Comparison of ENCODE assay signal across 23 cellular contexts in genomic region chr10:70260259-70260658, GRCh38. TPM values are rescaled to one million over a fixed set of nuclear protein-coding genes. Genes with fewer than 3 reads are reported as not detected.
"Had no signal": no experiment of that assay in that cellular context is flagged by ENCODE, and none has a peak within 500 bp of the region (broad histone marks: within the 10 kb centered on the region; RNA-seq: fewer than 3 reads in every experiment).

No MANE protein-coding gene starts in this region.

- H3K27me3 ChIP-seq: body of pancreas had no signal

- H3K4me3 ChIP-seq: ascending aorta, body of pancreas had no signal

- DNase-seq: activated B cell treated with CpG ODN at 0.5 μM for 24 hours; activated CD4-positive, alpha-beta memory T cell treated with anti-CD3 and anti-CD28 coated beads for 36 hours; activated CD4-positive, alpha-beta T cell treated with anti-CD3 and anti-CD28 coated beads for 1 hour; activated CD4-positive, alpha-beta T cell treated with anti-CD3 and anti-CD28 coated beads, Interleukin-2, amount 10 ng/mL, durations not matched to agents 24 days and 14 days; activated effector memory CD4-positive, alpha-beta T cell treated with Interleukin-2 at 50 U/mL for 16 hours; activated naive CD4-positive, alpha-beta T cell; body of pancreas; central memory CD4-positive, alpha-beta T cell; MM.1S; NCI-H1105 treated with DMSO at 0.1 percent for 48 hours; NCI-H1436 treated with DMSO at 0.1 percent for 48 hours; NCI-H187; NCI-H2081; NCI-H446; NCI-H524; SHP77 had no signal

- FAIRE-seq: bronchial epithelial cell, RCC 7860 had no signal

- H3K9me3 ChIP-seq: ascending aorta, body of pancreas had no signal

- H3K36me3 ChIP-seq: ascending aorta had no signal

- H3K4me1 ChIP-seq: ascending aorta had no signal

- H3K27ac ChIP-seq: ascending aorta, body of pancreas had no signal

RNA-seq across cellular contexts. Expression of gene NPFFR1, which starts 23.5 kb away (rescaled TPM):
- total RNA-seq: activated B cell treated with CpG ODN at 0.5 μM for 24 hours; activated CD4-positive, alpha-beta T cell treated with anti-CD3 and anti-CD28 coated beads, Interleukin-2, amount 10 ng/mL, durations not matched to agents 24 days and 14 days; activated CD8-positive, alpha-beta memory T cell treated with anti-CD3 and anti-CD28 coated beads for 36 hours; activated T-helper 1 cell treated with anti-CD3 and anti-CD28 coated beads, Interleukin-12 subunit alpha, Interleukin-12 subunit beta, Interleukin-2, Interleukin-4 antibody, amounts not matched to agents 30 ng/mL and 10 ng/mL and 1 ng/mL, durations not matched to agents 14 hours and 24 hours and 36 hours; ascending aorta; body of pancreas; bronchial epithelial cell; chondrocyte; SK-MEL-5 had no signal
